Comparison of ENCODE assay signal across 24 cellular contexts in genomic region chr10:67519434-67519833, GRCh38.
"Had no signal": no experiment of that assay in that cellular context is flagged by ENCODE, and none has a peak within 500 bp of the region (broad histone marks: within the 10 kb centered on the region; RNA-seq: fewer than 3 reads in every experiment).

No MANE protein-coding gene starts in this region.

- H3K27me3 ChIP-seq: colonic mucosa, dorsolateral prefrontal cortex, gastrocnemius medialis, right lobe of liver, tibial nerve had no signal

- DNase-seq: activated CD4-positive, alpha-beta T cell treated with anti-CD3 and anti-CD28 coated beads for 36 hours; activated CD4-positive, alpha-beta T cell treated with anti-CD3 and anti-CD28 coated beads, Interleukin-2, amount 50 U/mL, for 4 hours; activated CD4-positive, CD25-positive, alpha-beta regulatory T cell; activated naive CD4-positive, alpha-beta T cell; activated T-cell treated with anti-CD3 and anti-CD28 coated beads for 4 hours; activated T-cell treated with anti-CD3 and anti-CD28 coated beads, Interleukin-2, amount 50 U/mL, for 72 hours; anterior cingulate cortex; cerebellar nuclear complex; colonic mucosa; dorsolateral prefrontal cortex; effector memory CD8-positive, alpha-beta T cell; erythroblast; gastrocnemius medialis; glutamatergic neuron; hippocampal formation; left cardiac atrium; naive thymus-derived CD8-positive, alpha-beta T cell; right lobe of liver; stimulated activated CD4-positive, alpha-beta T cell treated with anti-CD3 and anti-CD28 coated beads, Interleukin-2, amount 100 ng/mL, for 48 hours; stimulated activated naive CD4-positive, alpha-beta T cell treated with Interleukin-2 at 50 U/mL for 16 hours had no signal

- H3K27ac ChIP-seq: colonic mucosa, gastrocnemius medialis, right lobe of liver, tibial nerve had no signal

- ATAC-seq: activated CD4-positive, alpha-beta T cell treated with anti-CD3 and anti-CD28 coated beads for 36 hours; activated naive CD4-positive, alpha-beta T cell treated with anti-CD3 and anti-CD28 coated beads, Interleukin-2, amount 50 U/mL, for 72 hours; activated T-cell treated with anti-CD3 and anti-CD28 coated beads, Interleukin-2, amount 50 U/mL, for 72 hours; effector memory CD8-positive, alpha-beta T cell; gastrocnemius medialis; naive thymus-derived CD8-positive, alpha-beta T cell; right lobe of liver had no signal

- H3K4me3 ChIP-seq: colonic mucosa, dorsolateral prefrontal cortex, gastrocnemius medialis, right lobe of liver, tibial nerve had no signal

- FAIRE-seq: bronchial epithelial cell, keratinocyte had no signal

- H3K9me3 ChIP-seq: colonic mucosa, gastrocnemius medialis, right lobe of liver, tibial nerve had no signal

- H3K4me1 ChIP-seq: colonic mucosa, right lobe of liver, tibial nerve had no signal

- H3K36me3 ChIP-seq: colonic mucosa, gastrocnemius medialis, right lobe of liver, tibial nerve had no signal
